11 cellular contexts compared by ENCODE assay signal in genomic region chr7:102992820-102993531, GRCh38.
DNase-seq lines count a peak whose midpoint lies in the region; ATAC-seq and TF ChIP-seq lines count a peak whose summit lies in the region.
"Had no signal": no experiment of that assay in that cellular context is flagged by ENCODE, and none has a peak within 500 bp of the region (broad histone marks: within the 10 kb centered on the region; RNA-seq: fewer than 3 reads in every experiment).

No MANE protein-coding gene starts in this region.

- H3K9ac ChIP-seq in PC-3 (ENCODE audit: low read length) = no peak overlapping the region

- H3F3A ChIP-seq in PC-3 (ENCODE audit: low read length, unreplicated experiment) = peaks cover 6% of the 10 kb centered on the region

- no TSS peak for BruUV-seq in PC-3 (replicated peaks; lab: Mats Ljungman, UMichigan)

- ATAC-seq in PC-3 (peak; percentile 24), HG03159 (IDR thresholded peaks at IDR 0.05; ENCODE audit: unreplicated experiment) (no peak)

- H4K20me1 ChIP-seq in PC-3 (ENCODE audit: low read length) = no peaks in the 10 kb centered on the region

- H3K27ac Mint-ChIP-seq in activated CD4-positive, alpha-beta memory T cell treated with anti-CD3 and anti-CD28 coated beads, Interleukin-2, amount 10 ng/mL, durations not matched to agents 7 days and 5 days = no peak overlapping the region
- H3K27ac Mint-ChIP-seq in immature natural killer cell = no peak overlapping the region
- H3K27ac Mint-ChIP-seq: activated B cell treated with CpG ODN at 0.5 μM for 24 hours had no signal

- H3K4me1 Mint-ChIP-seq in activated CD4-positive, alpha-beta memory T cell treated with anti-CD3 and anti-CD28 coated beads, Interleukin-2, amount 10 ng/mL, durations not matched to agents 7 days and 5 days = peaks cover 17% of the 10 kb centered on the region
- no peaks in the 10 kb centered on the region for H3K4me1 Mint-ChIP-seq in immature natural killer cell
- H3K4me1 Mint-ChIP-seq: neural crest cell had no signal

- POLR2A ChIA-PET in PC-3 (lab: Charles Lee; ENCODE audit: unreplicated experiment) = no interaction called here
- POLR2A ChIA-PET in activated CD4-positive, alpha-beta memory T cell treated with anti-CD3 and anti-CD28 coated beads, Interleukin-2, amount 10 ng/mL, durations not matched to agents 7 days and 5 days (lab: Charles Lee) = no interaction called here

- TF ChIP-seq CTCF in PC-3 (conservative IDR thresholded peaks at IDR 0.05; ENCODE audit: low read depth, low read length) = no peak
- TF ChIP-seq CTCF in fibroblast of mammary gland (conservative IDR thresholded peaks at IDR 0.05; ENCODE audit: control insufficient read depth, insufficient read depth, low read depth, low read length) = no peak

- CTCF ChIA-PET in PC-3 (lab: Charles Lee) = no interaction called here
- CTCF ChIA-PET in activated CD4-positive, alpha-beta memory T cell treated with anti-CD3 and anti-CD28 coated beads, Interleukin-2, amount 10 ng/mL, durations not matched to agents 7 days and 5 days (lab: Charles Lee) = no interaction called here

- H3K79me2 ChIP-seq in PC-3 (ENCODE audit: low read length) = no peaks in the 10 kb centered on the region

- H2AFZ ChIP-seq in PC-3 (ENCODE audit: low read length) = no peak overlapping the region

- intact Hi-C loops in PC-3 (cut with micrococcal nuclease) = loop anchor here (10.0 kb wide), 1 partner anchor 152 kb away; the partner anchor contains the start of gene NAPEPLD

- H3K9me2 ChIP-seq in PC-3 (replicated peaks; ENCODE audit: low read length) = no peaks in the 10 kb centered on the region

- H3K36me3 Mint-ChIP-seq in activated CD4-positive, alpha-beta memory T cell treated with anti-CD3 and anti-CD28 coated beads, Interleukin-2, amount 10 ng/mL, durations not matched to agents 7 days and 5 days (ENCODE audit: low read depth) = no peaks in the 10 kb centered on the region
- no peaks in the 10 kb centered on the region for H3K36me3 Mint-ChIP-seq in immature natural killer cell

- no peaks in the 10 kb centered on the region for H3K9me3 ChIP-seq in PC-3 (ENCODE audit: low read length)

- DNase-seq in DMS 273 (lab: John Stamatoyannopoulos, UW; ENCODE audit: unreplicated experiment) (peak; percentile 75), PC-3 (peak; percentile 62), fibroblast of mammary gland (ENCODE audit: low read depth) (peak; percentile 72), pulmonary artery endothelial cell (ENCODE audit: low read depth, low spot score) (peak; percentile 96), immature natural killer cell (no peak)
- DNase-seq in stimulated activated naive CD4-positive, alpha-beta T cell treated with Interleukin-2 at 50 U/mL for 16 hours (lab: John Stamatoyannopoulos, UW) = no peak
- DNase-seq in activated CD4-positive, alpha-beta memory T cell treated with anti-CD3 and anti-CD28 coated beads, Interleukin-2, amount 10 ng/mL, durations not matched to agents 7 days and 5 days = no peak
- DNase-seq: activated B cell treated with CpG ODN at 0.5 μM for 24 hours, NCI-H187 treated with DMSO at 0.1 percent for 48 hours had no signal

- peak overlapping the region; percentile 86 for H3K27ac ChIP-seq in PC-3 (ENCODE audit: low read length)

- H3K4me3 ChIP-seq in PC-3 (ENCODE audit: low read length) (no peak overlapping the region), fibroblast of mammary gland (ENCODE audit: control insufficient read depth, low read depth, low read length) (no peak overlapping the region)

- peaks cover 40% of the 10 kb centered on the region for H3K4me1 ChIP-seq in PC-3 (ENCODE audit: insufficient read depth, low read length)

- H3K36me3 ChIP-seq in PC-3 (ENCODE audit: low read depth, low read length) = no peaks in the 10 kb centered on the region

- H3K4me3 Mint-ChIP-seq in activated CD4-positive, alpha-beta memory T cell treated with anti-CD3 and anti-CD28 coated beads, Interleukin-2, amount 10 ng/mL, durations not matched to agents 7 days and 5 days = no peak overlapping the region
- no peak overlapping the region for H3K4me3 Mint-ChIP-seq in immature natural killer cell
- H3K4me3 Mint-ChIP-seq: activated B cell treated with CpG ODN at 0.5 μM for 24 hours, neural crest cell had no signal

- H3K27me3 ChIP-seq in PC-3 (ENCODE audit: low read length) = no peaks in the 10 kb centered on the region

- H3K9me3 Mint-ChIP-seq in activated CD4-positive, alpha-beta memory T cell treated with anti-CD3 and anti-CD28 coated beads, Interleukin-2, amount 10 ng/mL, durations not matched to agents 7 days and 5 days = no peaks in the 10 kb centered on the region
- H3K9me3 Mint-ChIP-seq in immature natural killer cell = peaks cover 0 to 5% (median 0%) of the 10 kb centered on the region in 6 donors
- H3K9me3 Mint-ChIP-seq: activated B cell treated with CpG ODN at 0.5 μM for 24 hours, neural crest cell had no signal

- H3K27me3 Mint-ChIP-seq in activated CD4-positive, alpha-beta memory T cell treated with anti-CD3 and anti-CD28 coated beads, Interleukin-2, amount 10 ng/mL, durations not matched to agents 7 days and 5 days = no peaks in the 10 kb centered on the region
- H3K27me3 Mint-ChIP-seq in immature natural killer cell (ENCODE audit: low read depth in 3 of 3) = peaks cover 0 to 5% (median 0%) of the 10 kb centered on the region in 3 donors
- H3K27me3 Mint-ChIP-seq: activated B cell treated with CpG ODN at 0.5 μM for 24 hours had no signal

- H3K4me2 ChIP-seq in PC-3 (ENCODE audit: low read length) = peak overlapping the region; percentile 56

Comparison
In these comparisons a context has a peak if more than half of its experiments do, and no peak if none do; other contexts are left out.
1. DNase-seq: peak in DMS 273 (single experiment), PC-3 (single experiment), fibroblast of mammary gland (single experiment) and pulmonary artery endothelial cell (single experiment); none in stimulated activated naive CD4-positive, alpha-beta T cell treated with Interleukin-2 at 50 U/mL for 16 hours (single experiment), activated CD4-positive, alpha-beta memory T cell treated with anti-CD3 and anti-CD28 coated beads, Interleukin-2, amount 10 ng/mL, durations not matched to agents 7 days and 5 days (single experiment) and immature natural killer cell (0 of 3).